In the genomic region with DNA sequence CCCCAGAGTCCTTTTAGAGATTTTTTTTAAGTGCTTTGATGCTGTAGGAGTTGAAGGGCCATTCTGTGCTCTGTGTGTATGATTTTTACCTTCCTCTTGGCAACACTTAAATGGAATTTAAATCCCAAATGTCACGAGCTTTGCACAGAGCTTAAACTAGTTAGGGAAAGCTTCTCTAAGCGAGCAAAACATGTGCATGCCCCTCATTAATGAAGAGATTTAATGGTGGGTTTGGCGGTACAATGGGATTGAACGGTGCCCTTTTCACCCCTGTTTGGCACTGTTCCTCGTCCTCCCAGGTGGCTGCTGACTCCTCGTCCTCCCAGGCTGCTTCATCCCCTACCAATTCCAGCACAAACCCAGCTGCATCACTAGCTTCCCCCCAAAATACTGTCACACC, we compare ENCODE assay signal across 14 cellular contexts.
A peak's percentile ranks its signal among the peaks of the same experiment; 100 is the strongest.
DNase-seq lines count a peak whose midpoint lies in the region; ATAC-seq and TF ChIP-seq lines count a peak whose summit lies in the region.
"Had no signal": no experiment of that assay in that cellular context is flagged by ENCODE, and none has a peak within 500 bp of the region (broad histone marks: within the 10 kb centered on the region; RNA-seq: fewer than 3 reads in every experiment).

No MANE protein-coding gene starts in this region.

- H3K36me3 ChIP-seq in neural progenitor cell, result no peaks in the 10 kb centered on the region

- no peak overlapping the region for H3K9ac ChIP-seq in neural progenitor cell
- H3K9ac ChIP-seq: GM23248 had no signal

- TF ChIP-seq POLR2A in GM18505 (IDR thresholded peaks at IDR 0.05; ENCODE audit: borderline replicate concordance, extremely low read depth, insufficient read depth, insufficient read length), result no peak

- H3K36me3 Mint-ChIP-seq in neural progenitor cell, result no peaks in the 10 kb centered on the region
- H3K36me3 Mint-ChIP-seq: CD14-positive monocyte; CD8-positive, alpha-beta T cell had no signal

- TF ChIP-seq CTCF in neural progenitor cell (IDR thresholded peaks at IDR 0.05), result no peak

- H3K27me3 ChIP-seq in neural progenitor cell, result no peaks in the 10 kb centered on the region

- peaks cover 26% of the 10 kb centered on the region for H3K4me1 Mint-ChIP-seq in neural progenitor cell
- H3K4me1 Mint-ChIP-seq: CD14-positive monocyte had no signal

- peaks cover 10% of the 10 kb centered on the region for H3K27me3 Mint-ChIP-seq in neural progenitor cell (ENCODE audit: insufficient read depth, low read depth)

- no peaks in the 10 kb centered on the region for H4K20me1 ChIP-seq in neural progenitor cell (ENCODE audit: low read depth)

- peak overlapping the region; percentile 20 for H3K4me2 ChIP-seq in neural progenitor cell

- no peak overlapping the region for H3K27ac Mint-ChIP-seq in neural progenitor cell
- H3K27ac Mint-ChIP-seq: CD8-positive, alpha-beta T cell had no signal

- no peak overlapping the region for H3K4me3 ChIP-seq in neural progenitor cell
- H3K4me3 ChIP-seq: GM23248 had no signal

- H3K27ac ChIP-seq in neural progenitor cell, result no peak overlapping the region
- H3K27ac ChIP-seq: GM23248 had no signal

- H3K4me1 ChIP-seq in neural progenitor cell, result peaks cover 15% of the 10 kb centered on the region

- no peak for ATAC-seq in HG03432 (IDR thresholded peaks at IDR 0.05; ENCODE audit: unreplicated experiment)
- ATAC-seq in GM18505 (IDR thresholded peaks at IDR 0.05; ENCODE audit: unreplicated experiment), result no peak
- ATAC-seq: CD8-positive, alpha-beta T cell had no signal

- no peaks in the 10 kb centered on the region for H3F3A ChIP-seq in neural progenitor cell (ENCODE audit: low read depth)

- H3K4me3 Mint-ChIP-seq in neural progenitor cell, result no peak overlapping the region
- H3K4me3 Mint-ChIP-seq: CD14-positive monocyte; CD8-positive, alpha-beta T cell had no signal

- DNase-seq in NCI-H748 (lab: John Stamatoyannopoulos, UW; ENCODE audit: unreplicated experiment), result peak; percentile 37
- no peak for DNase-seq in NCI-H748 treated with DMSO at 0.1 percent for 48 hours (lab: John Stamatoyannopoulos, UW)
- DNase-seq in NCI-H82 (lab: John Stamatoyannopoulos, UW), result peak; percentile 85
- peak; percentile 26 for DNase-seq in neural progenitor cell (ENCODE audit: low spot score)
- DNase-seq: CD8-positive, alpha-beta T cell; COR-L47; DMS153; DMS79 treated with DMSO at 0.1 percent for 48 hours; EL; GM23248; H7 had no signal

- H2AFZ ChIP-seq in neural progenitor cell (replicated peaks), result no peak overlapping the region
- H2AFZ ChIP-seq: GM23248 had no signal

- no peaks in the 10 kb centered on the region for H3K9me3 Mint-ChIP-seq in neural progenitor cell
- H3K9me3 Mint-ChIP-seq: CD14-positive monocyte; CD8-positive, alpha-beta T cell had no signal

- no peaks in the 10 kb centered on the region for H3K79me2 ChIP-seq in neural progenitor cell (ENCODE audit: low read depth)

- no peaks in the 10 kb centered on the region for H3K9me3 ChIP-seq in neural progenitor cell (ENCODE audit: low read depth)
